22 cellular contexts compared by ENCODE assay signal in genomic region chr12:38282886-38283285, GRCh38. TPM values are rescaled to one million over a fixed set of nuclear protein-coding genes. Genes with fewer than 3 reads are reported as not detected.
DNase-seq lines count a peak whose midpoint lies in the region; ATAC-seq and TF ChIP-seq lines count a peak whose summit lies in the region.
"Had no signal": no experiment of that assay in that cellular context is flagged by ENCODE, and none has a peak within 500 bp of the region (broad histone marks: within the 10 kb centered on the region; RNA-seq: fewer than 3 reads in every experiment).

No MANE protein-coding gene starts in this region.

- H3K4me1 ChIP-seq in A673 (ENCODE audit: insufficient read depth, low read length, poor library complexity, severe bottlenecking) (no peaks in the 10 kb centered on the region), HCT116 (ENCODE audit: control insufficient read depth in 1 of 2, insufficient read depth in 2 of 2, low read length in 2 of 2) (peaks cover 0 to 22% of the 10 kb centered on the region in 2 experiments; a peak in 2 of 4 replicates)
- H3K4me1 ChIP-seq: BE2C, left ventricle myocardium inferior, SJCRH30 had no signal

- no peaks in the 10 kb centered on the region for H4K20me1 ChIP-seq in HCT116 (ENCODE audit: insufficient read depth)

- CTCF ChIA-PET in A673 (lab: Charles Lee) (no interaction called here), HCT116 (lab: Charles Lee) (no interaction called here)

- H3K9me2 ChIP-seq in HCT116 (ENCODE audit: insufficient read depth): no peaks in the 10 kb centered on the region

- no peaks in the 10 kb centered on the region for H3K9me3 ChIP-seq in A673 (ENCODE audit: low read depth, low read length, poor library complexity, severe bottlenecking)
- no peaks in the 10 kb centered on the region for H3K9me3 ChIP-seq in HCT116 (ENCODE audit: control insufficient read depth in 1 of 2, insufficient read depth in 1 of 2, low read depth in 1 of 2, low read length in 2 of 2)
- H3K9me3 ChIP-seq: BE2C, left ventricle myocardium inferior, SJCRH30 had no signal

- no peak for TF ChIP-seq RAD21 in HCT116 (IDR thresholded peaks at IDR 0.05; ENCODE audit: low read depth)

- intact Hi-C loops in A673 (cut with micrococcal nuclease; ENCODE audit: unreplicated experiment): loop anchor here (10.0 kb wide), 1 partner anchor 108 kb away; no protein-coding TSS in a partner anchor
- intact Hi-C loops in HCT116 (cut with micrococcal nuclease): no loop called here

- TF ChIP-seq CTCF in A673 (conservative IDR thresholded peaks at IDR 0.05; ENCODE audit: low read depth, low read length) (no peak), HCT116 (IDR thresholded peaks at IDR 0.05 in 2 of 3, conservative IDR thresholded peaks at IDR 0.05 in 1 of 3; ENCODE audit: borderline replicate concordance in 1 of 3, insufficient read depth in 1 of 3, low read depth in 2 of 3, low read length in 2 of 3) (no peak)

- TF ChIP-seq POLR2A in HCT116 (IDR thresholded peaks at IDR 0.05; ENCODE audit: borderline replicate concordance, extremely low read depth, insufficient read depth, insufficient read length): no peak

- ATAC-seq in HCT116 (peak; percentile 90), esophagus mucosa (peak; percentile 28), HG02884 (IDR thresholded peaks at IDR 0.05; ENCODE audit: unreplicated experiment) (no peak)
- ATAC-seq: activated CD4-positive, CD25-positive, alpha-beta regulatory T cell treated with anti-CD3 and anti-CD28 coated beads, Interleukin-2, amount 50 U/mL, for 24 hours; activated CD8-positive, alpha-beta T cell treated with anti-CD3 and anti-CD28 coated beads for 36 hours; stimulated activated effector memory CD8-positive, alpha-beta T cell treated with anti-CD3 and anti-CD28 coated beads, Interleukin-12 subunit alpha, Interleukin-12 subunit beta, amount 100 ng/mL, for 72 hours had no signal

- no peak overlapping the region for H3K4me3 ChIP-seq in A673 (ENCODE audit: low read depth, low read length, poor library complexity, severe bottlenecking)
- H3K4me3 ChIP-seq in HCT116 (replicated peaks in 1 of 2; ENCODE audit: low read depth in 1 of 2, low read length in 2 of 2): 0 out of 4 replicates have a peak overlapping the region, but pooled peaks of 1 of the 2 experiments have one; percentile 8
- H3K4me3 ChIP-seq: dorsolateral prefrontal cortex, left ventricle myocardium inferior, SJCRH30, smooth muscle cell had no signal

- peak overlapping the region; percentile 60 for H2AFZ ChIP-seq in HCT116 (ENCODE audit: low read depth, low read length, poor library complexity, severe bottlenecking)

- H3K27me3 ChIP-seq in A673 (replicated peaks; ENCODE audit: insufficient read depth, low read depth, low read length, poor library complexity) (no peaks in the 10 kb centered on the region), HCT116 (ENCODE audit: insufficient read depth, low read length) (no peaks in the 10 kb centered on the region)
- H3K27me3 ChIP-seq: BE2C, SJCRH30 had no signal

- BruUV-seq in A673 (replicated peaks; lab: Mats Ljungman, UMichigan) (no TSS peak), HCT116 (replicated peaks; lab: Mats Ljungman, UMichigan) (no TSS peak)

- POLR2A ChIA-PET in A673 (lab: Charles Lee; ENCODE audit: low non-redundant PET) (no interaction called here), HCT116 (lab: Charles Lee) (no interaction called here)

- peak overlapping the region; percentile 57 for H3K4me2 ChIP-seq in HCT116 (ENCODE audit: low read length)
- H3K4me2 ChIP-seq: smooth muscle cell had no signal

- H3K27ac ChIP-seq in A673 (ENCODE audit: low read depth, low read length, poor library complexity, severe bottlenecking) (no peak overlapping the region), HCT116 (ENCODE audit: low read depth, low read length) (no peak overlapping the region), caudate nucleus (ENCODE audit: low read depth, low read length) (no peak overlapping the region)
- H3K27ac ChIP-seq: dorsolateral prefrontal cortex, left ventricle myocardium inferior, SJCRH30 had no signal

- H3K36me3 ChIP-seq in A673 (ENCODE audit: insufficient read depth, low read length, poor library complexity, severe bottlenecking): no peaks in the 10 kb centered on the region
- no peaks in the 10 kb centered on the region for H3K36me3 ChIP-seq in HCT116 (ENCODE audit: control insufficient read depth in 1 of 2, insufficient read depth in 2 of 2, low read length in 2 of 2)
- H3K36me3 ChIP-seq: BE2C, left ventricle myocardium inferior, SJCRH30 had no signal

- no peak overlapping the region for H3K9ac ChIP-seq in HCT116 (ENCODE audit: low read length)

- H3K79me2 ChIP-seq in HCT116 (ENCODE audit: insufficient read depth, low read length): no peaks in the 10 kb centered on the region

- DNase-seq in A673 (ENCODE audit: low spot score) (peak; percentile 1), HCT116 (ENCODE audit: low read depth, low spot score) (peak; percentile 84), RKO (ENCODE audit: low spot score) (peak; percentile 18), NCI-H128 (lab: John Stamatoyannopoulos, UW; ENCODE audit: unreplicated experiment) (no peak), epidermal melanocyte (ENCODE audit: insufficient read length, low spot score) (no peak), caudate nucleus (lab: John Stamatoyannopoulos, UW) (no peak)
- DNase-seq: activated CD8-positive, alpha-beta T cell treated with anti-CD3 and anti-CD28 coated beads for 36 hours; activated effector memory CD4-positive, alpha-beta T cell treated with Interleukin-2 at 50 U/mL for 16 hours; activated naive CD8-positive, alpha-beta T cell treated with anti-CD3 and anti-CD28 coated beads, Interleukin-2, amount 10 ng/mL, durations not matched to agents 7 days and 5 days; BE2C; dorsolateral prefrontal cortex; KG1; left ventricle myocardium inferior; naive B cell; NCI-H2171; SJCRH30; stimulated activated CD4-positive, alpha-beta T cell treated with anti-CD3 and anti-CD28 coated beads, Interleukin-2, amount 100 ng/mL, for 48 hours had no signal

- RAD21 ChIA-PET in HCT116 (lab: Charles Lee; ENCODE audit: low non-redundant PET in 1 of 2, low total read pairs in 2 of 2, uncharacterized antibody in 2 of 2, unreplicated experiment in 2 of 2): interaction anchor here in 1 of 2 experiments (0.6 kb wide), 1 partner anchor 152 kb away, joined by 5 read pairs; no protein-coding TSS in a partner anchor

TF ChIP-seq in HCT116, 20 proteins besides CTCF, POLR2A, EP300 and RAD21:
- TF ChIP-seq ZBTB33 (IDR thresholded peaks at IDR 0.05; ENCODE audit: extremely low read depth, insufficient replicate concordance, low read length): no peak
- no peak; the same call in 1 of the 2 replicates for TF ChIP-seq ATF3 (IDR thresholded peaks at IDR 0.05)
- TF ChIP-seq SP1 (IDR thresholded peaks at IDR 0.05; ENCODE audit: low read depth): peak; percentile 81
- no peak for TF ChIP-seq TCF7L2 (IDR thresholded peaks at IDR 0.05; ENCODE audit: borderline replicate concordance, extremely low read depth, insufficient read depth, insufficient read length)
- peak; percentile 61; the same call in 1 of the 2 replicates for TF ChIP-seq CEBPB (IDR thresholded peaks at IDR 0.05; ENCODE audit: low read depth)
- peak; percentile 85 for TF ChIP-seq FOSL1 (IDR thresholded peaks at IDR 0.05; ENCODE audit: low read depth)
- peak; percentile 39; the same call in 1 of the 2 replicates for TF ChIP-seq SIN3A (IDR thresholded peaks at IDR 0.05; ENCODE audit: low read depth)
- TF ChIP-seq SRF (IDR thresholded peaks at IDR 0.05; ENCODE audit: low read depth): 0 out of 2 replicates have a peak, but pooled peaks have one; percentile 18
- TF ChIP-seq CBX3 (IDR thresholded peaks at IDR 0.05; ENCODE audit: low read depth): peak; percentile 79
- peak; percentile 81 for TF ChIP-seq JUND (IDR thresholded peaks at IDR 0.05)
- peak; percentile 56 for TF ChIP-seq MAX (IDR thresholded peaks at IDR 0.05)

RNA-seq across cellular contexts. Expression of gene ALG10B, which starts 33.7 kb away (rescaled TPM):
- 12.1 and 13.8 TPM in 2 replicates for total RNA-seq in A673 (2021)
- total RNA-seq in HCT116 (2021; ENCODE audit: unreplicated experiment): 9.0 TPM
- 2.7 and 3.5 TPM in 2 replicates for polyA plus RNA-seq in HCT116 (2012)
- 6.0 TPM for total RNA-seq in esophagus mucosa

Comparison
In these comparisons a context has a peak if more than half of its experiments do, and no peak if none do; other contexts are left out.
1. DNase-seq: peak in A673 (single experiment), HCT116 (single experiment) and RKO (single experiment); none in NCI-H128 (single experiment), epidermal melanocyte (single experiment) and caudate nucleus (0 of 61).